8 cellular contexts compared by ENCODE assay signal in the genomic region with DNA sequence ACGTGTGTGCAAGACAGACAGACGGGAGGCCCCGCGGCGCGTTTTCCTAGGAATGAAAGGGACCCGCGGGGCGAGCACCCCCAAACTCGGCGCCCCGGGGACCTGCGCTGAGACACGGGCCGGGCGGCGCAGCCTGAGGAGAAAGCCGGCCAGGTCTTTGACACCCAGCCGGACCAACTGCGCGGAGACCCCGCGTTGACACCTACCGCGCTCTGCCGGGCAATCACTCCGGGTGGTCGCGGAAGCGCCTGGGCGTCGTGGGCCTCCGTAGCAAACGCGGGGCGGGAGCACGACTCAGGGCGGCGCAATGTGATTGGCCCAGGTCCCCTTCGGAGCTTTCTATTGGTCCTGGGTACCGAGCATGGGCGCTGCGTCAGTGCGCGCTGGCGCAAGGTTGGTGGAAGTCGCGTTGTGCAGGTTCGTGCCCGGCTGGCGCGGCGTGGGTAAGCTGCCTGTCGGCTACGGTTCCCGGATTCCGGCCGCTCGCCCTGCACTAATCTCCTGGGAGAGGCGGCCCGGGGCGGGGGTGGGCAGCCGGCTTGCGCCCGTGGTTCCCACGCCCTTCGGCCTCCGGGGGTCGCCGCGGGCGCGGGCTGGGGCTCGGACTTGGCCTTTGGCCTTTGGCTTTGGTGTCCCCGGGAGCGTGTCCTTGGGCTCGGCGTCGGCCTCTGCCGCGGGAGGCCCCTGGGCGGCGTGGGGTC. TPM values are rescaled to one million over a fixed set of nuclear protein-coding genes. Genes with fewer than 3 reads are reported as not detected.
DNase-seq lines count a peak whose midpoint lies in the region; ATAC-seq and TF ChIP-seq lines count a peak whose summit lies in the region.

A gene with protein sequence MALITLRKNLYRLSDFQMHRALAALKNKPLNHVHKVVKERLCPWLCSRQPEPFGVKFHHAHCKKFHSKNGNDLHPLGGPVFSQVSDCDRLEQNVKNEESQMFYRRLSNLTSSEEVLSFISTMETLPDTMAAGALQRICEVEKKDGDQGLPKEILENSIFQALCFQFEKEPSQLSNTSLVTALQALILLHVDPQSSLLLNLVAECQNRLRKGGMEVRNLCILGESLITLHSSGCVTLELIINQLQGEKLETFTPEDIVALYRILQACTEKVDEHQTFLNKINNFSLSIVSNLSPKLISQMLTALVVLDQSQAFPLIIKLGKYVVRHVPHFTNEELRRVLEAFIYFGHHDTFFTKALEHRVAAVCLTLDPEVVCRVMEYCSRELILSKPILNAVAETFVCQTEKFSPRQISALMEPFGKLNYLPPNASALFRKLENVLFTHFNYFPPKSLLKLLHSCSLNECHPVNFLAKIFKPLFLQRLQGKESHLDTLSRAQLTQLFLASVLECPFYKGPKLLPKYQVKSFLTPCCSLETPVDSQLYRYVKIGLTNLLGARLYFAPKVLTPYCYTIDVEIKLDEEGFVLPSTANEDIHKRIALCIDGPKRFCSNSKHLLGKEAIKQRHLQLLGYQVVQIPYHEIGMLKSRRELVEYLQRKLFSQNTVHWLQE (minus strand): TSS at position 259 of the 701 bp plus-strand sequence. CDS start 948 bp downstream, outside the sequence.
A gene (plus strand): TSS at position 376 of the 701 bp plus-strand sequence. CDS start 1,647 bp downstream, outside the sequence.

- H3K27ac Mint-ChIP-seq in chondrocyte (ENCODE audit: unreplicated experiment), result peak within 1 kb of the TSS; percentile 62

- H3K27me3 Mint-ChIP-seq in chondrocyte (ENCODE audit: low read depth), result no peaks in the 10 kb centered on the region

- H3K4me3 Mint-ChIP-seq in chondrocyte (ENCODE audit: unreplicated experiment), result peak within 1 kb of the TSS; percentile 83

- H3K9me3 Mint-ChIP-seq in chondrocyte (ENCODE audit: low read depth), result no peaks in the 10 kb centered on the region

- no peaks in the 10 kb centered on the region for H3K36me3 Mint-ChIP-seq in chondrocyte (ENCODE audit: low read depth)

- peak; percentile 77 to 84 for DNase-seq in AML-193 (lab: John Stamatoyannopoulos, UW)
- DNase-seq in NCI-H510A treated with DMSO at 0.1 percent for 48 hours (lab: John Stamatoyannopoulos, UW), result peak; percentile 94
- peak; percentile 79 to 80 for DNase-seq in activated CD4-positive, alpha-beta T cell treated with anti-CD3 and anti-CD28 coated beads for 24 hours (ENCODE audit: low read depth in 2 of 2)
- peak; percentile 98 for DNase-seq in chondrocyte (ENCODE audit: low spot score)
- DNase-seq in kidney tubule cell (ENCODE audit: low spot score), result peak; percentile 93
- DNase-seq in stimulated activated CD4-positive, alpha-beta T cell treated with anti-CD3 and anti-CD28 coated beads, Interleukin-1b, Interleukin-23, amount 100 ng/mL, for 24 hours (ENCODE audit: low read depth in 4 of 4, low spot score in 1 of 4), result peak; percentile 67 to 84 (median 78)

- TF ChIP-seq POLR2A in GM19193 (IDR thresholded peaks at IDR 0.05; ENCODE audit: extremely low read depth, insufficient read depth, insufficient read length), result peak; percentile 93

- no peak for TF ChIP-seq CTCF in chondrocyte (IDR thresholded peaks at IDR 0.05)

- peak; percentile 98 for ATAC-seq in HG03439 (IDR thresholded peaks at IDR 0.05; ENCODE audit: unreplicated experiment)

- H3K4me1 Mint-ChIP-seq in chondrocyte (ENCODE audit: low read depth), result peaks cover 41% of the 10 kb centered on the region

RNA-seq across cellular contexts. Expression of the first gene that starts in this region (rescaled TPM):
- 6.9 to 10.2 TPM (median 9.2 TPM) in 3 replicates for total RNA-seq in chondrocyte

RNA-seq across cellular contexts. Expression of the second gene that starts in this region (rescaled TPM):
- 27.4 to 37.2 TPM (median 28.4 TPM) in 3 replicates for total RNA-seq in chondrocyte

Comparison
In these comparisons a context has a peak if more than half of its experiments do, and no peak if none do; other contexts are left out.
1. Peak in every context shown above with its lines: DNase-seq and ATAC-seq.